In genomic region chr21:33245289-33245918, GRCh38 we compare ENCODE assay signal across 14 cellular contexts. TPM values are rescaled to one million over a fixed set of nuclear protein-coding genes. Genes with fewer than 3 reads are reported as not detected.
DNase-seq lines count a peak whose midpoint lies in the region; ATAC-seq, FAIRE-seq and TF ChIP-seq lines count a peak whose summit lies in the region.
"Had no signal": no experiment of that assay in that cellular context is flagged by ENCODE, and none has a peak within 500 bp of the region (broad histone marks: within the 10 kb centered on the region; RNA-seq: fewer than 3 reads in every experiment).

No MANE protein-coding gene starts in this region.

- no peak overlapping the region for H3K4me2 ChIP-seq in osteoblast (ENCODE audit: insufficient read depth, low read length)

- WGBS in pancreas, 2 donors: 79 to 84% methylated on average over 4 of the region's 4 CpGs

- no peak for DNase-seq in activated CD8-positive, alpha-beta memory T cell treated with anti-CD3 and anti-CD28 coated beads, Interleukin-2, amount 10 ng/mL, durations not matched to agents 7 days and 5 days
- no peak for DNase-seq in activated CD8-positive, alpha-beta memory T cell treated with anti-CD3 and anti-CD28 coated beads, Interleukin-2, amount 50 U/mL, for 4 hours
- DNase-seq in nephron progenitor cell: no peak
- no peak for DNase-seq in MCF 10A (ENCODE audit: unreplicated experiment)
- no peak for DNase-seq in pancreas
- no peak for DNase-seq in osteoblast (ENCODE audit: insufficient read length, low spot score, missing footprints)
- DNase-seq: activated CD4-positive, CD25-positive, alpha-beta regulatory T cell; COR-L47; cortex of kidney; lower lobe of right lung; NCI-H2171 treated with DMSO at 0.1 percent for 48 hours; NK-92 treated with Interleukin-12 subunit alpha and Interleukin-12 subunit beta, amount 100 ng/mL, for 24 hours had no signal

- FAIRE-seq in pancreas (lab: Jason Lieb, UNC): no peak

- ATAC-seq in activated CD8-positive, alpha-beta memory T cell treated with anti-CD3 and anti-CD28 coated beads, Interleukin-2, amount 10 ng/mL, durations not matched to agents 7 days and 5 days: no peak
- ATAC-seq in pancreas: no peak
- ATAC-seq: lower lobe of right lung had no signal

- H3K9me3 ChIP-seq in KOPT-K1 (ENCODE audit: insufficient read depth, low read length, poor library complexity, severe bottlenecking) (no peaks in the 10 kb centered on the region), pancreas (no peaks in the 10 kb centered on the region), osteoblast (ENCODE audit: low read depth, low read length) (no peaks in the 10 kb centered on the region)
- H3K9me3 ChIP-seq: lower lobe of right lung had no signal

- no peaks in the 10 kb centered on the region for H3K9me3 Mint-ChIP-seq in activated CD8-positive, alpha-beta memory T cell treated with anti-CD3 and anti-CD28 coated beads, Interleukin-2, amount 10 ng/mL, durations not matched to agents 7 days and 5 days (ENCODE audit: low read depth)
- H3K9me3 Mint-ChIP-seq in dendritic cell treated with granulocyte-macrophage colony-stimulating factor and Interleukin-4, amounts not matched to agents 40 ng/mL and 50 ng/mL, for 4 days: no peaks in the 10 kb centered on the region
- H3K9me3 Mint-ChIP-seq in nephron progenitor cell: peaks cover 4% of the 10 kb centered on the region
- no peaks in the 10 kb centered on the region for H3K9me3 Mint-ChIP-seq in MCF 10A (ENCODE audit: unreplicated experiment)

- POLR2A ChIA-PET in MCF 10A (lab: Yijun Ruan, JAX): no interaction called here

- peaks cover 71% of the 10 kb centered on the region for H3K36me3 Mint-ChIP-seq in activated CD8-positive, alpha-beta memory T cell treated with anti-CD3 and anti-CD28 coated beads, Interleukin-2, amount 10 ng/mL, durations not matched to agents 7 days and 5 days
- peaks cover 86% of the 10 kb centered on the region for H3K36me3 Mint-ChIP-seq in dendritic cell treated with granulocyte-macrophage colony-stimulating factor and Interleukin-4, amounts not matched to agents 40 ng/mL and 50 ng/mL, for 4 days (ENCODE audit: low read depth)
- peaks cover 70% of the 10 kb centered on the region for H3K36me3 Mint-ChIP-seq in nephron progenitor cell (ENCODE audit: low read depth)
- peaks cover 71% of the 10 kb centered on the region for H3K36me3 Mint-ChIP-seq in MCF 10A (ENCODE audit: insufficient read depth, unreplicated experiment)

- H3K27me3 Mint-ChIP-seq in activated CD8-positive, alpha-beta memory T cell treated with anti-CD3 and anti-CD28 coated beads, Interleukin-2, amount 10 ng/mL, durations not matched to agents 7 days and 5 days: no peaks in the 10 kb centered on the region
- H3K27me3 Mint-ChIP-seq in dendritic cell treated with granulocyte-macrophage colony-stimulating factor and Interleukin-4, amounts not matched to agents 40 ng/mL and 50 ng/mL, for 4 days: no peaks in the 10 kb centered on the region
- H3K27me3 Mint-ChIP-seq in nephron progenitor cell (ENCODE audit: low read depth, poor library complexity) (peaks cover 3% of the 10 kb centered on the region), MCF 10A (ENCODE audit: insufficient read depth, unreplicated experiment) (no peaks in the 10 kb centered on the region)

- H3K4me1 Mint-ChIP-seq in activated CD8-positive, alpha-beta memory T cell treated with anti-CD3 and anti-CD28 coated beads, Interleukin-2, amount 10 ng/mL, durations not matched to agents 7 days and 5 days: peaks cover 67% of the 10 kb centered on the region
- H3K4me1 Mint-ChIP-seq in dendritic cell treated with granulocyte-macrophage colony-stimulating factor and Interleukin-4, amounts not matched to agents 40 ng/mL and 50 ng/mL, for 4 days (ENCODE audit: low read depth): peaks cover 40% of the 10 kb centered on the region
- H3K4me1 Mint-ChIP-seq in nephron progenitor cell (peaks cover 4% of the 10 kb centered on the region), MCF 10A (ENCODE audit: insufficient read depth, unreplicated experiment) (no peaks in the 10 kb centered on the region)

- H3K79me2 ChIP-seq in osteoblast (ENCODE audit: insufficient read depth, low read length): no peaks in the 10 kb centered on the region

- H3K27ac ChIP-seq in KOPT-K1 (ENCODE audit: low read depth, low read length, poor library complexity, severe bottlenecking): peak overlapping the region; percentile 97
- no peak overlapping the region for H3K27ac ChIP-seq in pancreas
- no peak overlapping the region for H3K27ac ChIP-seq in osteoblast (ENCODE audit: low read depth, low read length)
- H3K27ac ChIP-seq: lower lobe of right lung had no signal

- H2AFZ ChIP-seq in osteoblast (ENCODE audit: low read length): no peak overlapping the region

- BruUV-seq in MCF 10A (replicated peaks; lab: Mats Ljungman, UMichigan): no TSS peak

- peak overlapping the region; percentile 92 for H3K27ac Mint-ChIP-seq in activated CD8-positive, alpha-beta memory T cell treated with anti-CD3 and anti-CD28 coated beads, Interleukin-2, amount 10 ng/mL, durations not matched to agents 7 days and 5 days
- H3K27ac Mint-ChIP-seq in dendritic cell treated with granulocyte-macrophage colony-stimulating factor and Interleukin-4, amounts not matched to agents 40 ng/mL and 50 ng/mL, for 4 days: peak overlapping the region; percentile 75
- peak overlapping the region; percentile 13 for H3K27ac Mint-ChIP-seq in nephron progenitor cell
- H3K27ac Mint-ChIP-seq in MCF 10A (ENCODE audit: low read depth, unreplicated experiment): no peak overlapping the region

- intact Hi-C loops in dendritic cell treated with granulocyte-macrophage colony-stimulating factor and Interleukin-4, amounts not matched to agents 40 ng/mL and 50 ng/mL, for 4 days (cut with micrococcal nuclease): loop anchor here (10.0 kb wide), 1 partner anchor 199 kb away; no protein-coding TSS in a partner anchor
- intact Hi-C loops in MCF 10A (cut with micrococcal nuclease): no loop called here
- intact Hi-C loops in pancreas (cut with DNase I): no loop called here

- CTCF ChIA-PET in activated CD8-positive, alpha-beta memory T cell treated with anti-CD3 and anti-CD28 coated beads, Interleukin-2, amount 10 ng/mL, durations not matched to agents 7 days and 5 days (lab: Charles Lee): no interaction called here
- CTCF ChIA-PET in MCF 10A (lab: Yijun Ruan, JAX): interaction anchor here (0.9 to 1.1 kb wide), 2 partner anchors 11 to 200 kb away, joined by 3 to 4 read pairs; no protein-coding TSS in a partner anchor

- H4K20me1 ChIP-seq in osteoblast (ENCODE audit: insufficient read depth, low read length): no peaks in the 10 kb centered on the region

- no peak overlapping the region for H3K4me3 Mint-ChIP-seq in activated CD8-positive, alpha-beta memory T cell treated with anti-CD3 and anti-CD28 coated beads, Interleukin-2, amount 10 ng/mL, durations not matched to agents 7 days and 5 days
- H3K4me3 Mint-ChIP-seq in dendritic cell treated with granulocyte-macrophage colony-stimulating factor and Interleukin-4, amounts not matched to agents 40 ng/mL and 50 ng/mL, for 4 days: no peak overlapping the region
- H3K4me3 Mint-ChIP-seq in nephron progenitor cell (no peak overlapping the region), MCF 10A (ENCODE audit: unreplicated experiment) (no peak overlapping the region)

- H3K27me3 ChIP-seq in pancreas: no peaks in the 10 kb centered on the region
- no peaks in the 10 kb centered on the region for H3K27me3 ChIP-seq in osteoblast (ENCODE audit: insufficient read depth, low read length)

- H3K4me3 ChIP-seq in pancreas (no peak overlapping the region), osteoblast (ENCODE audit: insufficient read depth, low read length) (no peak overlapping the region)
- H3K4me3 ChIP-seq: lower lobe of right lung had no signal

- no peaks in the 10 kb centered on the region for H3K4me1 ChIP-seq in pancreas
- H3K4me1 ChIP-seq in osteoblast (ENCODE audit: insufficient read depth, low read length): no peaks in the 10 kb centered on the region

- H3K36me3 ChIP-seq in KOPT-K1 (ENCODE audit: insufficient read depth, low read length): peaks cover 77% of the 10 kb centered on the region
- peaks cover 0 to 17% (median 4%) of the 10 kb centered on the region in 3 donors for H3K36me3 ChIP-seq in pancreas
- H3K36me3 ChIP-seq in osteoblast (ENCODE audit: insufficient read depth, low read length): peaks cover 32% of the 10 kb centered on the region

- TF ChIP-seq CTCF in nephron progenitor cell (IDR thresholded peaks at IDR 0.05) (no peak), MCF 10A (IDR thresholded peaks at IDR 0.05; ENCODE audit: unreplicated experiment) (no peak), pancreas (IDR thresholded peaks at IDR 0.05) (no peak), osteoblast (IDR thresholded peaks at IDR 0.05; ENCODE audit: extremely low read depth, low read depth, low read length) (no peak)

RNA-seq across cellular contexts. Expression of gene IFNAR2, which starts 15.7 kb away (rescaled TPM):
- total RNA-seq in activated CD8-positive, alpha-beta memory T cell treated with anti-CD3 and anti-CD28 coated beads, Interleukin-2, amount 10 ng/mL, durations not matched to agents 7 days and 5 days: 10 to 100 TPM; 45.8 to 54.9 TPM
- total RNA-seq in MCF 10A (2022) (7.3 and 8.8 TPM in 2 replicates), pancreas (10 to 100 TPM in 2 of 6 donors, 1 to 10 TPM in 4; 4.0 to 26.8 (median 7.9) TPM), osteoblast (4.0 and 5.3 TPM in 2 replicates)
- polyA plus RNA-seq in pancreas: 1 to 10 TPM; 7.8 to 8.2 TPM

RNA-seq across cellular contexts. Expression of gene IL10RB, which starts 20.8 kb away (rescaled TPM):
- total RNA-seq in activated CD8-positive, alpha-beta memory T cell treated with anti-CD3 and anti-CD28 coated beads, Interleukin-2, amount 10 ng/mL, durations not matched to agents 7 days and 5 days: 10 to 100 TPM; 30.9 to 34.9 TPM
- total RNA-seq in MCF 10A (2022) (23.2 and 26.3 TPM in 2 replicates), pancreas (10 to 100 TPM; 11.9 to 25.1 (median 14.8) TPM), osteoblast (44.9 and 52.7 TPM in 2 replicates)
- polyA plus RNA-seq in pancreas: 10 to 100 TPM; 12.2 to 14.8 TPM
